25 cellular contexts compared by ENCODE assay signal in the genomic region with DNA sequence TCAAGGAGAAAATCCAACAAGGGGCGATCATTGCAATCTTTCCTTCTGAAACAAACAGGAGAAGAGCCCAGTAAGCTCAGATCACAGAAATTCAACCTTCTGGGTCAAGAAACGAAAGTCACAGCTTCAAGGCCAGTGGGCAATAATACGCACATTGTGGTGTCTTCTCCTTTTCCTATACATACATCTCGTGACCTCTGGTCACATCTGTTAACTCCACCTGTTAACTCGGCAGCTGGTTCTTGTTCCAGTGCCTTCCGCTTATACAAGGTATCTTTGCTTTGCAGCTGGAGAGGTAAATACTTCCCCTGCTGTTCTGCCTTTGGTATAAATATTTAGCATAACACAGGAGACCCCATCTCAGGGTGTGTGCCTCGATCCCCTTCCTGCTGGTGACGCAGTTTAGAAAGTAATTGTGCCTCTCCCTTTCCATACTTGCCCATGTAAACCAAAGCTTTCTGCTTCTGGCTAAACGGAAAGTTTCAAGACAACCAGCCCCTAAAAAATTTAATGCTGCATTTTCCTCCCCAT. TPM values are rescaled to one million over a fixed set of nuclear protein-coding genes. Genes with fewer than 3 reads are reported as not detected.
"Had no signal": no experiment of that assay in that cellular context is flagged by ENCODE, and none has a peak within 500 bp of the region (broad histone marks: within the 10 kb centered on the region; RNA-seq: fewer than 3 reads in every experiment).

No MANE protein-coding gene starts in this region.

- H3K4me3 ChIP-seq: ascending aorta, body of pancreas had no signal

- H3K4me1 ChIP-seq: ascending aorta, body of pancreas had no signal

- H3K4me1 Mint-ChIP-seq: activated CD4-positive, alpha-beta T cell treated with anti-CD3 and anti-CD28 coated beads, Interleukin-2, amount 10 ng/mL, durations not matched to agents 7 days and 5 days; activated naive CD8-positive, alpha-beta T cell treated with anti-CD3 and anti-CD28 coated beads, Interleukin-2, amount 50 U/mL, for 24 hours had no signal

- ATAC-seq: activated naive CD4-positive, alpha-beta T cell treated with anti-CD3 and anti-CD28 coated beads, Interleukin-2, amount 50 U/mL, for 72 hours; activated naive CD8-positive, alpha-beta T cell treated with anti-CD3 and anti-CD28 coated beads, Interleukin-2, amount 50 U/mL, for 24 hours; activated T-cell treated with anti-CD3 and anti-CD28 coated beads, Interleukin-2, amount 50 U/mL, for 4 hours; body of pancreas; PC-3 had no signal

- H3K27me3 Mint-ChIP-seq: activated CD4-positive, alpha-beta T cell treated with anti-CD3 and anti-CD28 coated beads, Interleukin-2, amount 10 ng/mL, durations not matched to agents 7 days and 5 days had no signal

- H3K27ac Mint-ChIP-seq: activated CD4-positive, alpha-beta memory T cell treated with anti-CD3 and anti-CD28 coated beads for 36 hours; activated CD4-positive, alpha-beta T cell treated with anti-CD3 and anti-CD28 coated beads, Interleukin-2, amount 10 ng/mL, durations not matched to agents 7 days and 5 days; activated naive CD8-positive, alpha-beta T cell treated with anti-CD3 and anti-CD28 coated beads, Interleukin-2, amount 50 U/mL, for 24 hours; T-helper 1 cell treated with Interleukin-12 subunit alpha and Interleukin-12 subunit beta and Interleukin-4 antibody, amounts not matched to agents 30 μg/mL and 1 μg/mL, for 36 hours had no signal

- DNase-seq: activated CD4-positive, alpha-beta memory T cell treated with anti-CD3 and anti-CD28 coated beads for 36 hours; activated CD4-positive, alpha-beta T cell treated with anti-CD3 and anti-CD28 coated beads, Interleukin-2, amount 10 ng/mL, durations not matched to agents 7 days and 5 days; activated CD4-positive, CD25-positive, alpha-beta regulatory T cell; activated CD8-positive, alpha-beta memory T cell treated with anti-CD3 and anti-CD28 coated beads for 24 hours; activated effector memory CD4-positive, alpha-beta T cell treated with anti-CD3 and anti-CD28 coated beads, Interleukin-2, amount 50 U/mL, for 16 hours; activated naive CD4-positive, alpha-beta T cell treated with Interleukin-2 at 50 U/mL for 16 hours; activated naive CD8-positive, alpha-beta T cell treated with anti-CD3 and anti-CD28 coated beads, Interleukin-2, amount 50 U/mL, for 24 hours; activated T-cell treated with anti-CD3 and anti-CD28 coated beads, Interleukin-2, amount 50 U/mL, for 4 hours; amniotic stem cell; body of pancreas; central memory CD4-positive, alpha-beta T cell; Karpas-422; MM.1S; NCI-H1105; NCI-H1436; NCI-H187; NCI-H2081; NCI-H446; NCI-H524; PC-3; SHP77; T1000 had no signal

- H3K4me3 Mint-ChIP-seq: activated CD4-positive, alpha-beta memory T cell treated with anti-CD3 and anti-CD28 coated beads for 36 hours; activated CD4-positive, alpha-beta T cell treated with anti-CD3 and anti-CD28 coated beads, Interleukin-2, amount 10 ng/mL, durations not matched to agents 7 days and 5 days; activated naive CD8-positive, alpha-beta T cell treated with anti-CD3 and anti-CD28 coated beads, Interleukin-2, amount 50 U/mL, for 24 hours; activated T-cell treated with anti-CD3 and anti-CD28 coated beads, Interleukin-2, amount 50 U/mL, for 4 hours; T-helper 1 cell treated with Interleukin-12 subunit alpha and Interleukin-12 subunit beta and Interleukin-4 antibody, amounts not matched to agents 30 μg/mL and 1 μg/mL, for 36 hours had no signal

- H3K27ac ChIP-seq: ascending aorta, body of pancreas had no signal

- H3K27me3 ChIP-seq: ascending aorta, body of pancreas had no signal

RNA-seq across cellular contexts. Expression of gene CCDC149, which starts 45.0 kb away (rescaled TPM):
- total RNA-seq: activated CD4-positive, alpha-beta memory T cell treated with anti-CD3 and anti-CD28 coated beads for 36 hours; activated CD4-positive, alpha-beta T cell treated with anti-CD3 and anti-CD28 coated beads, Interleukin-2, amount 10 ng/mL, durations not matched to agents 7 days and 5 days; activated T-cell treated with anti-CD3 and anti-CD28 coated beads, Interleukin-2, amount 50 U/mL, for 4 hours had no signal
